In genomic region chr5:11234501-11234911, GRCh38 we compare ENCODE assay signal across 13 cellular contexts.
A peak's percentile ranks its signal among the peaks of the same experiment; 100 is the strongest.
DNase-seq lines count a peak whose midpoint lies in the region; ATAC-seq and TF ChIP-seq lines count a peak whose summit lies in the region.
"Had no signal": no experiment of that assay in that cellular context is flagged by ENCODE, and none has a peak within 500 bp of the region (broad histone marks: within the 10 kb centered on the region; RNA-seq: fewer than 3 reads in every experiment).

No MANE protein-coding gene starts in this region.

- H3K4me1 Mint-ChIP-seq in CD4-positive, alpha-beta T cell (ENCODE audit: low read depth), result peaks cover 32% of the 10 kb centered on the region
- H3K4me1 Mint-ChIP-seq in activated CD4-positive, alpha-beta memory T cell treated with anti-CD3 and anti-CD28 coated beads, Interleukin-2, amount 10 ng/mL, durations not matched to agents 7 days and 5 days, result peaks cover 17% of the 10 kb centered on the region

- peaks cover 7% of the 10 kb centered on the region for H3K9me3 Mint-ChIP-seq in CD4-positive, alpha-beta T cell
- peaks cover 6% of the 10 kb centered on the region for H3K9me3 Mint-ChIP-seq in activated CD4-positive, alpha-beta memory T cell treated with anti-CD3 and anti-CD28 coated beads, Interleukin-2, amount 10 ng/mL, durations not matched to agents 7 days and 5 days

- POLR2A ChIA-PET in CD4-positive, alpha-beta T cell (lab: Charles Lee), result no interaction called here
- POLR2A ChIA-PET in activated CD4-positive, alpha-beta memory T cell treated with anti-CD3 and anti-CD28 coated beads, Interleukin-2, amount 10 ng/mL, durations not matched to agents 7 days and 5 days (lab: Charles Lee), result interaction anchor here (1.1 kb wide), 1 partner anchor 10 kb away, joined by 3 read pairs; no protein-coding TSS in a partner anchor

- peak overlapping the region; percentile 65 for H3K27ac Mint-ChIP-seq in CD4-positive, alpha-beta T cell
- H3K27ac Mint-ChIP-seq in activated CD4-positive, alpha-beta memory T cell treated with anti-CD3 and anti-CD28 coated beads, Interleukin-2, amount 10 ng/mL, durations not matched to agents 7 days and 5 days, result peak overlapping the region; percentile 61

- H3K9me3 ChIP-seq in CD4-positive, alpha-beta T cell (ENCODE audit: control insufficient read depth, low read length), result peaks cover 3% of the 10 kb centered on the region
- no peaks in the 10 kb centered on the region for H3K9me3 ChIP-seq in hepatocyte (ENCODE audit: low read depth)

- H3K4me2 ChIP-seq in hepatocyte, result no peak overlapping the region

- no peaks in the 10 kb centered on the region for H3K36me3 ChIP-seq in hepatocyte (replicated peaks; ENCODE audit: insufficient read depth, low read depth)

- H3K27me3 Mint-ChIP-seq in CD4-positive, alpha-beta T cell, result no peaks in the 10 kb centered on the region
- H3K27me3 Mint-ChIP-seq in activated CD4-positive, alpha-beta memory T cell treated with anti-CD3 and anti-CD28 coated beads, Interleukin-2, amount 10 ng/mL, durations not matched to agents 7 days and 5 days, result no peaks in the 10 kb centered on the region

- H3K4me3 ChIP-seq in hepatocyte, result no peak overlapping the region
- H3K4me3 ChIP-seq: SK-N-MC had no signal

- H3K79me2 ChIP-seq in hepatocyte, result no peaks in the 10 kb centered on the region

- H3K27me3 ChIP-seq in CD4-positive, alpha-beta T cell (ENCODE audit: control insufficient read depth, insufficient read depth, low read length), result no peaks in the 10 kb centered on the region
- no peaks in the 10 kb centered on the region for H3K27me3 ChIP-seq in hepatocyte

- no peaks in the 10 kb centered on the region for H3K4me1 ChIP-seq in hepatocyte (ENCODE audit: insufficient read depth)

- DNase-seq in CD4-positive, alpha-beta T cell, result peak in 1 of 10 experiments; percentile 2
- peak; percentile 74 for DNase-seq in KG1 (lab: John Stamatoyannopoulos, UW)
- DNase-seq in activated CD4-positive, alpha-beta memory T cell treated with anti-CD3 and anti-CD28 coated beads, Interleukin-2, amount 10 ng/mL, durations not matched to agents 7 days and 5 days, result no peak
- peak; percentile 21 for DNase-seq in hepatocyte (ENCODE audit: low spot score)
- DNase-seq in NCI-H2196 treated with DMSO at 0.1 percent for 48 hours (lab: John Stamatoyannopoulos, UW; ENCODE audit: unreplicated experiment), result no peak
- DNase-seq in amniotic stem cell (lab: John Stamatoyannopoulos, UW), result no peak
- no peak for DNase-seq in activated gamma-delta T cell (lab: John Stamatoyannopoulos, UW)
- DNase-seq: midbrain, NCI-H1105 treated with DMSO at 0.1 percent for 48 hours, NCI-H524, substantia nigra had no signal

- H2AFZ ChIP-seq in hepatocyte, result no peak overlapping the region

- no peak overlapping the region for H3K27ac ChIP-seq in CD4-positive, alpha-beta T cell (ENCODE audit: low read depth, low read length)
- H3K27ac ChIP-seq in hepatocyte, result peak overlapping the region; percentile 58
- H3K27ac ChIP-seq: SK-N-MC had no signal

- intact Hi-C loops in CD4-positive, alpha-beta T cell (cut with DNase I, micrococcal nuclease), result no loop called here

- H3K9me2 ChIP-seq in hepatocyte (replicated peaks; ENCODE audit: insufficient read depth), result no peaks in the 10 kb centered on the region

- 86% methylated on average over 5 of the region's 5 CpGs for WGBS in hepatocyte (ENCODE audit: low lambda C conversion rate, missing lambda C conversion rate)

- H3K4me3 Mint-ChIP-seq in CD4-positive, alpha-beta T cell, result peak overlapping the region; percentile 8
- H3K4me3 Mint-ChIP-seq in activated CD4-positive, alpha-beta memory T cell treated with anti-CD3 and anti-CD28 coated beads, Interleukin-2, amount 10 ng/mL, durations not matched to agents 7 days and 5 days, result no peak overlapping the region

- ATAC-seq in CD4-positive, alpha-beta T cell (ENCODE audit: poor library complexity), result peak; percentile 48
- no peak for ATAC-seq in GM18498 (IDR thresholded peaks at IDR 0.05; ENCODE audit: unreplicated experiment)

- TF ChIP-seq CTCF in CD4-positive, alpha-beta T cell (IDR thresholded peaks at IDR 0.05), result no peak
- TF ChIP-seq CTCF in hepatocyte (IDR thresholded peaks at IDR 0.05; ENCODE audit: poor library complexity), result no peak

- no peaks in the 10 kb centered on the region for H4K20me1 ChIP-seq in hepatocyte (ENCODE audit: insufficient read depth, poor library complexity, severe bottlenecking)

- CTCF ChIA-PET in CD4-positive, alpha-beta T cell (lab: Charles Lee), result interaction anchor here (0.6 kb wide), 1 partner anchor 9 kb away, joined by 3 read pairs; no protein-coding TSS in a partner anchor
- CTCF ChIA-PET in activated CD4-positive, alpha-beta memory T cell treated with anti-CD3 and anti-CD28 coated beads, Interleukin-2, amount 10 ng/mL, durations not matched to agents 7 days and 5 days (lab: Charles Lee), result interaction anchor here (0.9 kb wide), 1 partner anchor 246 kb away, joined by 3 read pairs; no protein-coding TSS in a partner anchor

- no peaks in the 10 kb centered on the region for H3K36me3 Mint-ChIP-seq in CD4-positive, alpha-beta T cell (ENCODE audit: low read depth)
- no peaks in the 10 kb centered on the region for H3K36me3 Mint-ChIP-seq in activated CD4-positive, alpha-beta memory T cell treated with anti-CD3 and anti-CD28 coated beads, Interleukin-2, amount 10 ng/mL, durations not matched to agents 7 days and 5 days (ENCODE audit: low read depth)

Comparison
In these comparisons a context has a peak if more than half of its experiments do, and no peak if none do; other contexts are left out.
1. DNase-seq: peak in KG1 (single experiment) and hepatocyte (single experiment); none in activated CD4-positive, alpha-beta memory T cell treated with anti-CD3 and anti-CD28 coated beads, Interleukin-2, amount 10 ng/mL, durations not matched to agents 7 days and 5 days (single experiment), NCI-H2196 treated with DMSO at 0.1 percent for 48 hours (single experiment), amniotic stem cell (single experiment) and activated gamma-delta T cell (single experiment).